8 cellular contexts compared by ENCODE assay signal in the genomic region with DNA sequence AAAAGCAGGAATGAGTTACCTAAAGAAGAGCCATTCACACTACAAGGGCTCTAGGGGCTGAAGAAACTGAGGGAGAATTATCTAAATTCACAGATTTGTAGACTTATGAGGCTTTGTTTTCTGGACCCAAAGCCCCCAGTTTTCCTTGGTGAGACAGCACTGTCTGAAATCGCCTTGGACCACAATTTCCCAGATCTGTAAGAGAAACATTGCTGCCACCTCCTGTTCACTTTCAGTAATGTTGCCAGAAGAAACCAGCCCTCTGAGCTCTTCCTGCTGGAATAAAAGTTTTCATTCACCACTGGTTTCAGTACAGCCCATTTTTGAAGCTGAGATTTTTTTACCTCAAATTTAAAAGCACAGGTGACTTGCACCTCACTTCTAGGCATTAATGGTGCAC.
A peak's percentile ranks its signal among the peaks of the same experiment; 100 is the strongest.
DNase-seq lines count a peak whose midpoint lies in the region; ATAC-seq and TF ChIP-seq lines count a peak whose summit lies in the region.

No MANE protein-coding gene starts in this region.

- 5 to 14% (median 9%) methylated on average over 1 of the region's 1 CpG for WGBS in ovary, 3 donors

- peaks cover 15% of the 10 kb centered on the region for H3K4me1 Mint-ChIP-seq in Calu3 (ENCODE audit: low read depth, unreplicated experiment)

- H3K36me3 ChIP-seq in ovary, result no peaks in the 10 kb centered on the region

- H3K27me3 ChIP-seq in foreskin keratinocyte (no peaks in the 10 kb centered on the region), ovary (no peaks in the 10 kb centered on the region)

- TF ChIP-seq EP300 in ovary (IDR thresholded peaks at IDR 0.05), result no peak

- peaks cover 8% of the 10 kb centered on the region for H3K4me1 ChIP-seq in foreskin keratinocyte
- H3K4me1 ChIP-seq in ovary (ENCODE audit: insufficient read depth), result no peaks in the 10 kb centered on the region

- H3K27me3 Mint-ChIP-seq in Calu3 (ENCODE audit: unreplicated experiment), result peaks cover 17% of the 10 kb centered on the region

- peak; percentile 54 for TF ChIP-seq CTCF in Calu3 (IDR thresholded peaks at IDR 0.05; ENCODE audit: unreplicated experiment)
- peak; percentile 82 for TF ChIP-seq CTCF in foreskin keratinocyte (conservative IDR thresholded peaks at IDR 0.05)
- TF ChIP-seq CTCF in ovary (IDR thresholded peaks at IDR 0.05), result peak in 2 of 3 donors; percentile 34 to 45

- CTCF ChIA-PET in Calu3 (lab: Charles Lee), result interaction anchor here (0.6 to 1.6 kb wide), 10 partner anchors 38 to 694 kb away, joined by 3 to 44 read pairs (median 3); no protein-coding TSS in a partner anchor

- DNase-seq in Calu3 (peak; percentile 60), NCI-H1092 (lab: John Stamatoyannopoulos, UW) (peak; percentile 76), SW480 (ENCODE audit: low spot score) (peak; percentile 34), foreskin keratinocyte (peak in 1 of 2 donors; percentile 30), ovary (peak in 2 of 5 donors; percentile 16 to 19), GDM1 (lab: John Stamatoyannopoulos, UW) (no peak)

- H3K4me3 ChIP-seq in ovary, result no peak overlapping the region

- intact Hi-C loops in Calu3 (cut with micrococcal nuclease; ENCODE audit: unreplicated experiment) (loop anchor here (1.0 to 2.0 kb wide), 4 partner anchors 180 to 818 kb away; no protein-coding TSS in a partner anchor), ovary (cut with DNase I) (loop anchor here in 1 of 4 donors (10.0 kb wide), 1 partner anchor 1518 kb away; no protein-coding TSS in a partner anchor)

- no TSS peak for BruUV-seq in Calu3 (replicated peaks; lab: Mats Ljungman, UMichigan)

- no peaks in the 10 kb centered on the region for H3K36me3 Mint-ChIP-seq in Calu3 (ENCODE audit: insufficient read depth, unreplicated experiment)

- H3K27ac Mint-ChIP-seq in Calu3 (ENCODE audit: unreplicated experiment), result no peak overlapping the region

- no peak overlapping the region for H3K4me3 Mint-ChIP-seq in Calu3 (ENCODE audit: low read depth, unreplicated experiment)

- no peak for TF ChIP-seq POLR2A in ovary (IDR thresholded peaks at IDR 0.05)

- H3K27ac ChIP-seq in foreskin keratinocyte (no peak overlapping the region), ovary (no peak overlapping the region)

- no peaks in the 10 kb centered on the region for H3K9me3 ChIP-seq in ovary

- no peaks in the 10 kb centered on the region for H3K9me3 Mint-ChIP-seq in Calu3 (ENCODE audit: low read depth, unreplicated experiment)

- ATAC-seq in GM21390 (IDR thresholded peaks at IDR 0.05; ENCODE audit: unreplicated experiment) (peak; percentile 67), foreskin keratinocyte (peak; percentile 78), HG02973 (IDR thresholded peaks at IDR 0.05; ENCODE audit: unreplicated experiment) (no peak)
